38 cellular contexts compared by ENCODE assay signal in the genomic region with DNA sequence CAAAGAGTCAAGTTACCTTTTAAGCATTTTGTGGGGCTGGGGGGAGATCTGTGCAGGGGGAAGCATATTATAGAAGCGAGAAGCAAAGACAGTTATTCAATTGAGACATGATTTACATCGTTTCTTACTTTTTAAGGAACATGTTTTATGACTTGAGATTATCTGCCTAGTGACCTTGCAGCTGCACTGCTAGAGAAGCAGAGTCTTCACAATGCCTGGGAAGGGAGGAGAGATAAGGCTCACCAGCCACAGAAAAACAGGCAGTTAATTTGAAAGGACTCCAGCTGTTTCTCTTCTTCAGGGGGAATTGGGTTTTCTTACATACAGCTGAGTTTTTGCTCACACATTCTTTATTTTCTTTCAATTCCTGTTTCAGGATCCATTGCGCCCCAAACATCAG. TPM values are rescaled to one million over a fixed set of nuclear protein-coding genes. Genes with fewer than 3 reads are reported as not detected.
DNase-seq lines count a peak whose midpoint lies in the region; ATAC-seq, FAIRE-seq and TF ChIP-seq lines count a peak whose summit lies in the region.
"Had no signal": no experiment of that assay in that cellular context is flagged by ENCODE, and none has a peak within 500 bp of the region (broad histone marks: within the 10 kb centered on the region; RNA-seq: fewer than 3 reads in every experiment).

No MANE protein-coding gene starts in this region.

- no peak overlapping the region for H2AK5ac ChIP-seq in mesendoderm (ENCODE audit: low read length)

- no TSS peak for BruUV-seq in K562 (replicated peaks; lab: Mats Ljungman, UMichigan)

- no peak overlapping the region; a peak in 1 of 4 replicates for H3K9ac ChIP-seq in K562 (ENCODE audit: insufficient read depth in 1 of 2, low read depth in 2 of 2, low read length in 2 of 2)
- H3K9ac ChIP-seq in mesendoderm (ENCODE audit: low read length) = no peak overlapping the region

- in situ Hi-C loops in K562 (cut with MboI) = no loop called here

- no peak overlapping the region for H2BK15ac ChIP-seq in mesendoderm (replicated peaks; ENCODE audit: low read depth)

- H4K5ac ChIP-seq in mesendoderm (ENCODE audit: low read length) = no peak overlapping the region

- ATAC-seq in K562 (peak; percentile 16), gastroesophageal sphincter (no peak)
- ATAC-seq: activated CD8-positive, alpha-beta memory T cell treated with anti-CD3 and anti-CD28 coated beads, Interleukin-2, amount 10 ng/mL, durations not matched to agents 7 days and 5 days; activated T-cell treated with anti-CD3 and anti-CD28 coated beads, Interleukin-2, amount 50 U/mL, for 72 hours; left colon; naive thymus-derived CD4-positive, alpha-beta T cell; stimulated activated effector memory CD8-positive, alpha-beta T cell treated with anti-CD3 and anti-CD28 coated beads, Interleukin-12 subunit alpha, Interleukin-12 subunit beta, amount 100 ng/mL, for 72 hours had no signal

- 0 out of 2 replicates have a peak overlapping the region, but pooled peaks have one; percentile 16 for H3K4me2 ChIP-seq in DOHH2 (ENCODE audit: low read length)
- H3K4me2 ChIP-seq in K562 (ENCODE audit: insufficient read depth, low read length) = 0 out of 2 replicates have a peak overlapping the region, but pooled peaks have one; percentile 6
- no peak overlapping the region for H3K4me2 ChIP-seq in mesendoderm (ENCODE audit: low read length)

- no peak overlapping the region for H3K18ac ChIP-seq in mesendoderm (ENCODE audit: low read length)

- FAIRE-seq in K562 (lab: Jason Lieb, UNC) = peak; percentile 87
- FAIRE-seq: A204.1, endometrium, GM12891 had no signal

- peaks cover 23% of the 10 kb centered on the region for H3F3A ChIP-seq in DOHH2 (ENCODE audit: control insufficient read depth, insufficient read depth)

- DNase-seq in NB4 (ENCODE audit: low read depth) (peak; percentile 7), K562 (ENCODE audit: extremely low read depth in 1 of 4, low spot score in 3 of 4) (peak in 2 of 4 experiments; percentile 24 to 83), mesendoderm (peak; percentile 60), SJCRH30 (no peak), NCI-H1092 treated with DMSO at 0.1 percent for 48 hours (lab: John Stamatoyannopoulos, UW) (no peak), activated gamma-delta T cell treated with Interleukin-2 at 50 U/mL for 16 hours (no peak)
- DNase-seq: activated CD4-positive, alpha-beta T cell treated with anti-CD3 and anti-CD28 coated beads, Interleukin-2, amount 10 ng/mL, durations not matched to agents 7 days and 5 days; activated CD8-positive, alpha-beta memory T cell treated with anti-CD3 and anti-CD28 coated beads, Interleukin-2, amount 10 ng/mL, durations not matched to agents 7 days and 5 days; activated naive CD4-positive, alpha-beta T cell treated with anti-CD3 and anti-CD28 coated beads, Interleukin-2, amount 50 U/mL, for 16 hours; activated T-cell treated with anti-CD3 and anti-CD28 coated beads, Interleukin-2, amount 50 U/mL, for 72 hours; cortex of kidney; H7; Kasumi-1; left colon; naive thymus-derived CD4-positive, alpha-beta T cell; NCI-H1417; NCI-H2081 treated with DMSO at 0.1 percent for 48 hours; NCI-H345; NCI-H774; Peyer's patch; spleen; stimulated activated CD4-positive, alpha-beta T cell treated with anti-CD3 and anti-CD28 coated beads, Interleukin-2, amount 100 ng/mL, for 48 hours; T-helper 1 cell had no signal

- H3K36me3 ChIP-seq in DOHH2 (ENCODE audit: control insufficient read depth, low read length) (no peaks in the 10 kb centered on the region), K562 (ENCODE audit: control insufficient read depth, insufficient read depth, low read length) (no peaks in the 10 kb centered on the region), mesendoderm (ENCODE audit: control insufficient read depth, insufficient read depth, low read length) (no peaks in the 10 kb centered on the region), gastroesophageal sphincter (no peaks in the 10 kb centered on the region), SJCRH30 (no peaks in the 10 kb centered on the region)
- H3K36me3 ChIP-seq: cardiac muscle cell, Peyer's patch, SJSA1, spleen, suprapubic skin had no signal

- TF ChIP-seq EP300 in K562 (IDR thresholded peaks at IDR 0.05; ENCODE audit: low read length) = peak; percentile 81; the same call in 1 of the 2 replicates
- no peak for TF ChIP-seq EP300 in gastroesophageal sphincter (IDR thresholded peaks at IDR 0.05)

- H3K4me1 ChIP-seq in DOHH2 (ENCODE audit: control insufficient read depth, low read length) (peaks cover 72% of the 10 kb centered on the region), K562 (replicated peaks in 1 of 2; ENCODE audit: control insufficient read depth in 2 of 2, insufficient read depth in 2 of 2, low read length in 2 of 2) (peaks cover 21 to 27% of the 10 kb centered on the region in 2 experiments; a peak in 4 of 5 replicates), mesendoderm (ENCODE audit: control insufficient read depth, low read depth, low read length) (peaks cover 4% of the 10 kb centered on the region), gastroesophageal sphincter (peaks cover 0 to 18% (median 0%) of the 10 kb centered on the region in 3 donors), SJCRH30 (0 out of 2 replicates have a peak, but pooled peaks cover 5% of the 10 kb centered on the region)

- H2BK120ac ChIP-seq in mesendoderm (ENCODE audit: low read depth, low read length) = no peak overlapping the region

- H3K27me3 ChIP-seq in DOHH2 (ENCODE audit: control insufficient read depth, low read length) (no peaks in the 10 kb centered on the region), K562 (ENCODE audit: control insufficient read depth in 2 of 2, insufficient read depth in 2 of 2, low read length in 2 of 2) (no peaks in the 10 kb centered on the region; a peak in 1 of 5 replicates), mesendoderm (ENCODE audit: insufficient read depth, low read length, poor library complexity) (no peaks in the 10 kb centered on the region), gastroesophageal sphincter (peaks cover 6% of the 10 kb centered on the region), SJCRH30 (no peaks in the 10 kb centered on the region)
- H3K27me3 ChIP-seq: cardiac muscle cell, Peyer's patch, SJSA1, suprapubic skin had no signal

- no peaks in the 10 kb centered on the region for H3K9me1 ChIP-seq in K562 (ENCODE audit: control insufficient read depth, insufficient read depth, low read length)

- H3K9me3 ChIP-seq in DOHH2 (ENCODE audit: control insufficient read depth, insufficient read depth, low read length) (no peaks in the 10 kb centered on the region), K562 (replicated peaks; ENCODE audit: control insufficient read depth, insufficient read depth, low read depth, low read length) (no peaks in the 10 kb centered on the region), gastroesophageal sphincter (no peaks in the 10 kb centered on the region), SJCRH30 (replicated peaks) (no peaks in the 10 kb centered on the region)
- H3K9me3 ChIP-seq: Peyer's patch, SJSA1, spleen, suprapubic skin had no signal

- no peak overlapping the region for H3K23ac ChIP-seq in mesendoderm (ENCODE audit: low read length)

- H3K27ac ChIP-seq in DOHH2 (ENCODE audit: low read depth, low read length) (peak overlapping the region; percentile 30), K562 (ENCODE audit: extremely low read depth, low read depth, low read length) (peak overlapping the region; percentile 67; the same call in 1 of the 3 replicates), mesendoderm (ENCODE audit: low read depth, low read length) (no peak overlapping the region), gastroesophageal sphincter (no peak overlapping the region), SJCRH30 (no peak overlapping the region)
- H3K27ac ChIP-seq: cardiac muscle cell, Peyer's patch, SJSA1, spleen, suprapubic skin had no signal

- no peak for TF ChIP-seq POLR2A in NB4 (IDR thresholded peaks at IDR 0.05; ENCODE audit: extremely low read depth, insufficient read length)
- no peak for TF ChIP-seq POLR2A in K562 (conservative IDR thresholded peaks at IDR 0.05)
- no peak for TF ChIP-seq POLR2A in gastroesophageal sphincter (IDR thresholded peaks at IDR 0.05)

- no peak for TF ChIP-seq RAD21 in K562 (CRISPR knock-in tag; conservative IDR thresholded peaks at IDR 0.05 in 1 of 2, IDR thresholded peaks at IDR 0.05 in 1 of 2)

- no peak overlapping the region for H4K8ac ChIP-seq in mesendoderm (ENCODE audit: low read depth, low read length)

- TF ChIP-seq CTCF in DOHH2 (IDR thresholded peaks at IDR 0.05; ENCODE audit: low read depth, low read length, poor library complexity, severe bottlenecking) (no peak), NB4 (IDR thresholded peaks at IDR 0.05; ENCODE audit: low read depth, low read length) (no peak), K562 (IDR thresholded peaks at IDR 0.05 in 2 of 3, conservative IDR thresholded peaks at IDR 0.05 in 1 of 3; ENCODE audit: insufficient read depth in 2 of 3, low read depth in 1 of 3, low read length in 3 of 3) (no peak), gastroesophageal sphincter (IDR thresholded peaks at IDR 0.05) (no peak)

- no peak overlapping the region for H2BK5ac ChIP-seq in mesendoderm (ENCODE audit: low read length)

- 0 out of 2 replicates have a peak overlapping the region, but pooled peaks have one; percentile 69 for H2AFZ ChIP-seq in K562 (ENCODE audit: low read depth, low read length)

- H3K56ac ChIP-seq in mesendoderm (ENCODE audit: low read length) = no peak overlapping the region

- CTCF ChIA-PET in K562 (lab: Yijun Ruan, JAX; ENCODE audit: low intra/inter-chr PET ratio) = no interaction called here

- H3K9me2 ChIP-seq in DOHH2 (replicated peaks; ENCODE audit: control insufficient read depth, low read length) = no peaks in the 10 kb centered on the region

- POLR2A ChIA-PET in K562 (lab: Yijun Ruan, JAX) = interaction anchor here (0.6 to 0.9 kb wide), 3 partner anchors 21 to 1053 kb away, joined by 3 to 4 read pairs (median 3); no protein-coding TSS in a partner anchor

- no peaks in the 10 kb centered on the region for H3K79me1 ChIP-seq in mesendoderm (ENCODE audit: low read length)

- intact Hi-C loops in K562 (cut with micrococcal nuclease) = no loop called here

- H3K4ac ChIP-seq in mesendoderm (ENCODE audit: low read depth, low read length) = no peak overlapping the region

- no peak overlapping the region for H3K4me3 ChIP-seq in DOHH2 (ENCODE audit: low read length)
- H3K4me3 ChIP-seq in NB4 (ENCODE audit: low read depth, low read length) = no peak overlapping the region
- no peak overlapping the region for H3K4me3 ChIP-seq in K562
- no peak overlapping the region for H3K4me3 ChIP-seq in mesendoderm (ENCODE audit: low read length)
- H3K4me3 ChIP-seq in gastroesophageal sphincter = no peak overlapping the region
- H3K4me3 ChIP-seq in SJCRH30 = no peak overlapping the region
- H3K4me3 ChIP-seq: cardiac muscle cell, Peyer's patch, SJSA1, spleen, suprapubic skin had no signal

- H3K79me2 ChIP-seq in DOHH2 (ENCODE audit: control insufficient read depth, low read length) (no peaks in the 10 kb centered on the region), K562 (ENCODE audit: control insufficient read depth, insufficient read depth, low read length) (no peaks in the 10 kb centered on the region), mesendoderm (ENCODE audit: control insufficient read depth, insufficient read depth, low read length) (no peaks in the 10 kb centered on the region)

- H4K20me1 ChIP-seq in DOHH2 (ENCODE audit: control insufficient read depth, insufficient read depth, low read depth, low read length) (no peaks in the 10 kb centered on the region), K562 (replicated peaks; ENCODE audit: control insufficient read depth, insufficient read depth, low read length) (no peaks in the 10 kb centered on the region)

- 0% methylated on average over 3 of the region's 3 CpGs for WGBS in K562 (ENCODE audit: insufficient coverage, low coverage, missing lambda C conversion rate)
- WGBS in mesendoderm (ENCODE audit: extremely low coverage, insufficient coverage, low lambda C conversion rate) = no CpG with 5 or more reads among the region's 3 CpGs
- WGBS in gastroesophageal sphincter (ENCODE audit: low coverage in 1 of 2), 2 donors = 36 to 74% methylated on average over 3 of the region's 3 CpGs

RNA-seq across cellular contexts. Expression of a gene that starts 31.0 kb away (rescaled TPM):
- total RNA-seq in K562 (2011; cell fraction: chromatin; rRNA removed; ENCODE audit: low replicate concordance) = 2.6 and 4.8 TPM in 2 replicates
- total RNA-seq in K562 (2011; cell fraction: nucleolus; rRNA removed) = 1.1 and 1.8 TPM in 2 replicates
- 2.4 and 2.8 TPM in 2 replicates for total RNA-seq in K562 (2011; cell fraction: nucleoplasm; rRNA removed)
- total RNA-seq in K562 (2014; rRNA removed) = 3.7 and 3.8 TPM in 2 replicates
- 4.0 and 4.4 TPM in 2 replicates for total RNA-seq in K562 (2014; rRNA removed; fragmentation: Illumina TruSeq; extraction: Trizol)
- 5.4 and 6.1 TPM in 2 replicates for total RNA-seq in K562 (2015; rRNA removed; fragmentation: Illumina TruSeq; extraction: Trizol)
- total RNA-seq in K562 (2021) = 4.9 and 5.2 TPM in 2 replicates
- 5.7 and 6.1 TPM in 2 replicates for polyA plus RNA-seq in K562 (2011; rRNA removed)
- 4.8 and 5.3 TPM in 2 replicates for polyA plus RNA-seq in K562 (2011; cell fraction: cytosol; rRNA removed)
- polyA plus RNA-seq in K562 (2011; cell fraction: nucleus; rRNA removed) = 2.5 and 3.2 TPM in 2 replicates
- 7.6 and 14.7 TPM in 2 replicates for polyA plus RNA-seq in K562 (2012)
- 5.8 and 6.5 TPM in 2 replicates for polyA plus RNA-seq in K562 (2014; fragmentation: Illumina TruSeq; extraction: Trizol)
- polyA plus RNA-seq in K562 (2014; fragmentation: Nextera tagmentation; extraction: Ambion mirVana) = 1 to 10 TPM; 6.3 to 6.9 TPM
- polyA plus RNA-seq in K562 (2014; rRNA removed) = 4.2 and 6.2 TPM in 2 replicates
- polyA minus RNA-seq in K562 (2011; rRNA and poly(A)+ RNA removed) = 2.0 and 2.5 TPM in 2 replicates
- 1.0 and 2.8 TPM in 2 replicates for polyA minus RNA-seq in K562 (2011; cell fraction: cytosol; rRNA and poly(A)+ RNA removed)
- 0.81 and 1.00 TPM in 2 replicates for polyA minus RNA-seq in K562 (2011; cell fraction: nucleus; rRNA and poly(A)+ RNA removed)
- 10.2 TPM for polyA plus RNA-seq in mesendoderm (2013, experiment 1 of 2)
- polyA plus RNA-seq in mesendoderm (2013, experiment 2 of 2) = 11.0 TPM
- 10 to 100 TPM; 31.9 to 53.4 (median 36.4) TPM for total RNA-seq in gastroesophageal sphincter
- total RNA-seq in SJCRH30 (2014; rRNA removed; shearing (Covaris generic)) = 12.8 and 14.1 TPM in 2 replicates

RNA-seq across cellular contexts. Expression of a gene that starts 34.7 kb away (rescaled TPM):
- total RNA-seq in K562 (2011; cell fraction: chromatin; rRNA removed; ENCODE audit: low replicate concordance) = not detected in 2 replicates
- not detected in 2 replicates for total RNA-seq in K562 (2011; cell fraction: nucleolus; rRNA removed)
- total RNA-seq in K562 (2011; cell fraction: nucleoplasm; rRNA removed) = not detected in 2 replicates
- total RNA-seq in K562 (2014; rRNA removed) = not detected in 2 replicates
- not detected in 2 replicates for total RNA-seq in K562 (2014; rRNA removed; fragmentation: Illumina TruSeq; extraction: Trizol)
- not detected in 2 replicates for total RNA-seq in K562 (2015; rRNA removed; fragmentation: Illumina TruSeq; extraction: Trizol)
- not detected in 2 replicates for total RNA-seq in K562 (2021)
- not detected in 2 replicates for polyA plus RNA-seq in K562 (2011; rRNA removed)
- polyA plus RNA-seq in K562 (2011; cell fraction: cytosol; rRNA removed) = not detected in 2 replicates
- polyA plus RNA-seq in K562 (2011; cell fraction: nucleus; rRNA removed) = not detected in 2 replicates
- not detected in 2 replicates for polyA plus RNA-seq in K562 (2012)
- polyA plus RNA-seq in K562 (2014; fragmentation: Illumina TruSeq; extraction: Trizol) = not detected in 2 replicates
- not detected for polyA plus RNA-seq in K562 (2014; fragmentation: Nextera tagmentation; extraction: Ambion mirVana)
- not detected in 2 replicates for polyA plus RNA-seq in K562 (2014; rRNA removed)
- not detected in 2 replicates for polyA minus RNA-seq in K562 (2011; rRNA and poly(A)+ RNA removed)
- polyA minus RNA-seq in K562 (2011; cell fraction: cytosol; rRNA and poly(A)+ RNA removed) = not detected in 2 replicates
- not detected in 2 replicates for polyA minus RNA-seq in K562 (2011; cell fraction: nucleus; rRNA and poly(A)+ RNA removed)
- polyA plus RNA-seq in mesendoderm (2013, experiment 1 of 2) = 0.25 TPM
- polyA plus RNA-seq in mesendoderm (2013, experiment 2 of 2) = 0.18 TPM
- total RNA-seq in gastroesophageal sphincter = not detected
- total RNA-seq in SJCRH30 (2014; rRNA removed; shearing (Covaris generic)) = not detected in 2 replicates
- total RNA-seq: activated CD4-positive, alpha-beta T cell treated with anti-CD3 and anti-CD28 coated beads, Interleukin-2, amount 10 ng/mL, durations not matched to agents 7 days and 5 days; activated CD8-positive, alpha-beta memory T cell treated with anti-CD3 and anti-CD28 coated beads, Interleukin-2, amount 10 ng/mL, durations not matched to agents 7 days and 5 days; activated T-cell treated with anti-CD3 and anti-CD28 coated beads, Interleukin-2, amount 50 U/mL, for 72 hours; cardiac muscle cell; Daoy; fibroblast of lung; H7; left colon; mesenteric fat pad; naive thymus-derived CD4-positive, alpha-beta T cell; osteocyte; Peyer's patch; renal cortical epithelial cell; SJSA1; spleen; suprapubic skin; urinary bladder had no signal
- polyA plus RNA-seq: cardiac muscle cell; fibroblast of lung; naive thymus-derived CD4-positive, alpha-beta T cell; spleen; urinary bladder had no signal

Comparison
In these comparisons a context has a peak if more than half of its experiments do, and no peak if none do; other contexts are left out.
1. H3K27ac ChIP-seq: peak in DOHH2 (single experiment) and K562 (single experiment); none in mesendoderm (single experiment), gastroesophageal sphincter (0 of 4) and SJCRH30 (single experiment).
2. DNase-seq: peak in NB4 (single experiment) and mesendoderm (single experiment); none in SJCRH30 (0 of 2), NCI-H1092 treated with DMSO at 0.1 percent for 48 hours (single experiment) and activated gamma-delta T cell treated with Interleukin-2 at 50 U/mL for 16 hours (single experiment).